Comparison of ENCODE assay signal across 10 cellular contexts in genomic region chr3:28171962-28172361, GRCh38.
DNase-seq lines count a peak whose midpoint lies in the region; ATAC-seq, FAIRE-seq and TF ChIP-seq lines count a peak whose summit lies in the region.
"Had no signal": no experiment of that assay in that cellular context is flagged by ENCODE, and none has a peak within 500 bp of the region (broad histone marks: within the 10 kb centered on the region; RNA-seq: fewer than 3 reads in every experiment).

No MANE protein-coding gene starts in this region.

- no peaks in the 10 kb centered on the region for H3K27me3 Mint-ChIP-seq in CD14-positive monocyte (ENCODE audit: low read depth in 3 of 3)
- H3K27me3 Mint-ChIP-seq: activated B cell treated with CpG ODN at 0.5 μM for 24 hours had no signal

- no peak overlapping the region for H3K4me3 Mint-ChIP-seq in CD14-positive monocyte
- H3K4me3 Mint-ChIP-seq: activated B cell treated with CpG ODN at 0.5 μM for 24 hours, mesothelial cell of epicardium had no signal

- ATAC-seq in GM19463 (IDR thresholded peaks at IDR 0.05; ENCODE audit: unreplicated experiment) (peak; percentile 92), HG03378 (IDR thresholded peaks at IDR 0.05; ENCODE audit: unreplicated experiment) (peak; percentile 96)

- H3K36me3 Mint-ChIP-seq in CD14-positive monocyte, result no peaks in the 10 kb centered on the region
- H3K36me3 Mint-ChIP-seq: mesothelial cell of epicardium had no signal

- intact Hi-C loops in CD14-positive monocyte (cut with micrococcal nuclease), result no loop called here

- no peak overlapping the region for H3K27ac ChIP-seq in effector memory CD4-positive, alpha-beta T cell (ENCODE audit: insufficient read depth, low read length, poor library complexity, severe bottlenecking)

- DNase-seq in GM18507 (ENCODE audit: extremely low spot score, insufficient read length, low read depth) (no peak), CD14-positive monocyte (ENCODE audit: low spot score) (no peak), NCI-H1105 treated with DMSO at 0.1 percent for 48 hours (lab: John Stamatoyannopoulos, UW) (no peak), dedifferentiated amniotic fluid mesenchymal stem cell (ENCODE audit: extremely low spot score) (no peak), HK-2 (ENCODE audit: unreplicated experiment) (no peak)
- no peak for DNase-seq in effector memory CD4-positive, alpha-beta T cell
- DNase-seq: activated B cell treated with CpG ODN at 0.5 μM for 24 hours had no signal

- H3K27ac Mint-ChIP-seq in CD14-positive monocyte, result no peak overlapping the region
- H3K27ac Mint-ChIP-seq: activated B cell treated with CpG ODN at 0.5 μM for 24 hours, mesothelial cell of epicardium had no signal

- H3K9me3 Mint-ChIP-seq in CD14-positive monocyte, result peaks cover 0 to 2% (median 0%) of the 10 kb centered on the region in 7 donors
- H3K9me3 Mint-ChIP-seq: activated B cell treated with CpG ODN at 0.5 μM for 24 hours, mesothelial cell of epicardium had no signal

- no peaks in the 10 kb centered on the region for H3K9me3 ChIP-seq in effector memory CD4-positive, alpha-beta T cell (ENCODE audit: control insufficient read depth, low read length)

- no peaks in the 10 kb centered on the region for H3K4me1 ChIP-seq in effector memory CD4-positive, alpha-beta T cell (ENCODE audit: control insufficient read depth, insufficient read depth, low read length, poor library complexity, severe bottlenecking)

- H3K4me1 Mint-ChIP-seq in CD14-positive monocyte, result peaks cover 4% of the 10 kb centered on the region

- H3K27me3 ChIP-seq in effector memory CD4-positive, alpha-beta T cell (replicated peaks; ENCODE audit: control insufficient read depth, insufficient read depth, low read length, poor library complexity, severe bottlenecking), result no peaks in the 10 kb centered on the region

- H3K36me3 ChIP-seq in effector memory CD4-positive, alpha-beta T cell (ENCODE audit: control insufficient read depth, insufficient read depth, low read length), result no peaks in the 10 kb centered on the region

- peak overlapping the region; percentile 5 for H3K4me3 ChIP-seq in effector memory CD4-positive, alpha-beta T cell (ENCODE audit: insufficient read depth, low read depth, low read length, poor library complexity, severe bottlenecking)

- peak; percentile 64 for FAIRE-seq in GM18507 (lab: Jason Lieb, UNC)

- TF ChIP-seq CTCF in CD14-positive monocyte (IDR thresholded peaks at IDR 0.05), result no peak
